Comparison of ENCODE assay signal across 1 cellular context in the genomic region with DNA sequence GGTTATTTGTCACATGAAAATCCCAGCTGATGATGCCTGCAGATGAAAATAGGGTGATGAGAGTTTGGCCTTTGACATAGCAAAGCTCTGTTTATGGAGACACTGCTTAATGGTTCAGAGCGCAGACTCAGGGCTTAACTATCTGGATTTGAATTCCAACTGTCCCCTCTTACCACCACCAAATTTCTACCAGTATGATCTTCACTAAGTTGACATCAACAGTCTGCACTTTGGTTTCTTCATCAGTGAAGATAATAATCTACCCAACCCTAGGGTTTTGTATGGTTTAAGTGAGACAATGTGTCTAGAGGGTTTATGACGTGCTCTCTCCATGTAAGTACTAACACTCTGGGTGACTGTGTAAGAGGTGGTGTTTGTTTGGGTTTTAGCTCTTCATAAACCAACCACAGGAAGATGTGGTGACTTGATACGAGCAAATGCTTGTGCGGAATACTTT.
TF ChIP-seq lines count a peak whose summit lies in the region.

No MANE protein-coding gene starts in this region.

TF ChIP-seq in GM23338, 12 proteins besides CTCF, POLR2A, EP300 and RAD21:
- TF ChIP-seq, protein P1, sequence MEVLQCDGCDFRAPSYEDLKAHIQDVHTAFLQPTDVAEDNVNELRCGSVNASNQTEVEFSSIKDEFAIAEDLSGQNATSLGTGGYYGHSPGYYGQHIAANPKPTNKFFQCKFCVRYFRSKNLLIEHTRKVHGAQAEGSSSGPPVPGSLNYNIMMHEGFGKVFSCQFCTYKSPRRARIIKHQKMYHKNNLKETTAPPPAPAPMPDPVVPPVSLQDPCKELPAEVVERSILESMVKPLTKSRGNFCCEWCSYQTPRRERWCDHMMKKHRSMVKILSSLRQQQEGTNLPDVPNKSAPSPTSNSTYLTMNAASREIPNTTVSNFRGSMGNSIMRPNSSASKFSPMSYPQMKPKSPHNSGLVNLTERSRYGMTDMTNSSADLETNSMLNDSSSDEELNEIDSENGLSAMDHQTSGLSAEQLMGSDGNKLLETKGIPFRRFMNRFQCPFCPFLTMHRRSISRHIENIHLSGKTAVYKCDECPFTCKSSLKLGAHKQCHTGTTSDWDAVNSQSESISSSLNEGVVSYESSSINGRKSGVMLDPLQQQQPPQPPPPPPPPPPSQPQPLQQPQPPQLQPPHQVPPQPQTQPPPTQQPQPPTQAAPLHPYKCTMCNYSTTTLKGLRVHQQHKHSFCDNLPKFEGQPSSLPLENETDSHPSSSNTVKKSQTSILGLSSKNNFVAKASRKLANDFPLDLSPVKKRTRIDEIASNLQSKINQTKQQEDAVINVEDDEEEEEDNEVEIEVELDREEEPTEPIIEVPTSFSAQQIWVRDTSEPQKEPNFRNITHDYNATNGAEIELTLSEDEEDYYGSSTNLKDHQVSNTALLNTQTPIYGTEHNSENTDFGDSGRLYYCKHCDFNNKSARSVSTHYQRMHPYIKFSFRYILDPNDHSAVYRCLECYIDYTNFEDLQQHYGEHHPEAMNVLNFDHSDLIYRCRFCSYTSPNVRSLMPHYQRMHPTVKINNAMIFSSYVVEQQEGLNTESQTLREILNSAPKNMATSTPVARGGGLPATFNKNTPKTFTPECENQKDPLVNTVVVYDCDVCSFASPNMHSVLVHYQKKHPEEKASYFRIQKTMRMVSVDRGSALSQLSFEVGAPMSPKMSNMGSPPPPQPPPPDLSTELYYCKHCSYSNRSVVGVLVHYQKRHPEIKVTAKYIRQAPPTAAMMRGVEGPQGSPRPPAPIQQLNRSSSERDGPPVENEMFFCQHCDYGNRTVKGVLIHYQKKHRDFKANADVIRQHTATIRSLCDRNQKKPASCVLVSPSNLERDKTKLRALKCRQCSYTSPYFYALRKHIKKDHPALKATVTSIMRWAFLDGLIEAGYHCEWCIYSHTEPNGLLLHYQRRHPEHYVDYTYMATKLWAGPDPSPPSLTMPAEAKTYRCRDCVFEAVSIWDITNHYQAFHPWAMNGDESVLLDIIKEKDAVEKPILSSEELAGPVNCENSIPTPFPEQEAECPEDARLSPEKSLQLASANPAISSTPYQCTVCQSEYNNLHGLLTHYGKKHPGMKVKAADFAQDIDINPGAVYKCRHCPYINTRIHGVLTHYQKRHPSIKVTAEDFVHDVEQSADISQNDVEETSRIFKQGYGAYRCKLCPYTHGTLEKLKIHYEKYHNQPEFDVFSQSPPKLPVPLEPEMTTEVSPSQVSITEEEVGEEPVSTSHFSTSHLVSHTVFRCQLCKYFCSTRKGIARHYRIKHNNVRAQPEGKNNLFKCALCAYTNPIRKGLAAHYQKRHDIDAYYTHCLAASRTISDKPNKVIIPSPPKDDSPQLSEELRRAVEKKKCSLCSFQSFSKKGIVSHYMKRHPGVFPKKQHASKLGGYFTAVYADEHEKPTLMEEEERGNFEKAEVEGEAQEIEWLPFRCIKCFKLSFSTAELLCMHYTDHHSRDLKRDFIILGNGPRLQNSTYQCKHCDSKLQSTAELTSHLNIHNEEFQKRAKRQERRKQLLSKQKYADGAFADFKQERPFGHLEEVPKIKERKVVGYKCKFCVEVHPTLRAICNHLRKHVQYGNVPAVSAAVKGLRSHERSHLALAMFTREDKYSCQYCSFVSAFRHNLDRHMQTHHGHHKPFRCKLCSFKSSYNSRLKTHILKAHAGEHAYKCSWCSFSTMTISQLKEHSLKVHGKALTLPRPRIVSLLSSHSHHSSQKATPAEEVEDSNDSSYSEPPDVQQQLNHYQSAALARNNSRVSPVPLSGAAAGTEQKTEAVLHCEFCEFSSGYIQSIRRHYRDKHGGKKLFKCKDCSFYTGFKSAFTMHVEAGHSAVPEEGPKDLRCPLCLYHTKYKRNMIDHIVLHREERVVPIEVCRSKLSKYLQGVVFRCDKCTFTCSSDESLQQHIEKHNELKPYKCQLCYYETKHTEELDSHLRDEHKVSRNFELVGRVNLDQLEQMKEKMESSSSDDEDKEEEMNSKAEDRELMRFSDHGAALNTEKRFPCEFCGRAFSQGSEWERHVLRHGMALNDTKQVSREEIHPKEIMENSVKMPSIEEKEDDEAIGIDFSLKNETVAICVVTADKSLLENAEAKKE (CRISPR knock-in tag; IDR thresholded peaks at IDR 0.05) = no peak
- no peak for TF ChIP-seq POLR2AphosphoS5 (IDR thresholded peaks at IDR 0.05; ENCODE audit: low read depth)
- TF ChIP-seq, protein P2, sequence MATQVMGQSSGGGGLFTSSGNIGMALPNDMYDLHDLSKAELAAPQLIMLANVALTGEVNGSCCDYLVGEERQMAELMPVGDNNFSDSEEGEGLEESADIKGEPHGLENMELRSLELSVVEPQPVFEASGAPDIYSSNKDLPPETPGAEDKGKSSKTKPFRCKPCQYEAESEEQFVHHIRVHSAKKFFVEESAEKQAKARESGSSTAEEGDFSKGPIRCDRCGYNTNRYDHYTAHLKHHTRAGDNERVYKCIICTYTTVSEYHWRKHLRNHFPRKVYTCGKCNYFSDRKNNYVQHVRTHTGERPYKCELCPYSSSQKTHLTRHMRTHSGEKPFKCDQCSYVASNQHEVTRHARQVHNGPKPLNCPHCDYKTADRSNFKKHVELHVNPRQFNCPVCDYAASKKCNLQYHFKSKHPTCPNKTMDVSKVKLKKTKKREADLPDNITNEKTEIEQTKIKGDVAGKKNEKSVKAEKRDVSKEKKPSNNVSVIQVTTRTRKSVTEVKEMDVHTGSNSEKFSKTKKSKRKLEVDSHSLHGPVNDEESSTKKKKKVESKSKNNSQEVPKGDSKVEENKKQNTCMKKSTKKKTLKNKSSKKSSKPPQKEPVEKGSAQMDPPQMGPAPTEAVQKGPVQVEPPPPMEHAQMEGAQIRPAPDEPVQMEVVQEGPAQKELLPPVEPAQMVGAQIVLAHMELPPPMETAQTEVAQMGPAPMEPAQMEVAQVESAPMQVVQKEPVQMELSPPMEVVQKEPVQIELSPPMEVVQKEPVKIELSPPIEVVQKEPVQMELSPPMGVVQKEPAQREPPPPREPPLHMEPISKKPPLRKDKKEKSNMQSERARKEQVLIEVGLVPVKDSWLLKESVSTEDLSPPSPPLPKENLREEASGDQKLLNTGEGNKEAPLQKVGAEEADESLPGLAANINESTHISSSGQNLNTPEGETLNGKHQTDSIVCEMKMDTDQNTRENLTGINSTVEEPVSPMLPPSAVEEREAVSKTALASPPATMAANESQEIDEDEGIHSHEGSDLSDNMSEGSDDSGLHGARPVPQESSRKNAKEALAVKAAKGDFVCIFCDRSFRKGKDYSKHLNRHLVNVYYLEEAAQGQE (IDR thresholded peaks at IDR 0.05; ENCODE audit: unreplicated experiment) = no peak
- no peak for TF ChIP-seq ZNF114 (CRISPR knock-in tag; IDR thresholded peaks at IDR 0.05)
- no peak for TF ChIP-seq ZNF331 (CRISPR knock-in tag; IDR thresholded peaks at IDR 0.05; ENCODE audit: low read depth)
- TF ChIP-seq EZH2 (IDR thresholded peaks at IDR 0.05; ENCODE audit: low read depth, unreplicated experiment) = no peak
- TF ChIP-seq NANOG (IDR thresholded peaks at IDR 0.05; ENCODE audit: borderline replicate concordance) = no peak
- TF ChIP-seq STAT1 (IDR thresholded peaks at IDR 0.05; ENCODE audit: unreplicated experiment) = no peak
- TF ChIP-seq, protein P3, sequence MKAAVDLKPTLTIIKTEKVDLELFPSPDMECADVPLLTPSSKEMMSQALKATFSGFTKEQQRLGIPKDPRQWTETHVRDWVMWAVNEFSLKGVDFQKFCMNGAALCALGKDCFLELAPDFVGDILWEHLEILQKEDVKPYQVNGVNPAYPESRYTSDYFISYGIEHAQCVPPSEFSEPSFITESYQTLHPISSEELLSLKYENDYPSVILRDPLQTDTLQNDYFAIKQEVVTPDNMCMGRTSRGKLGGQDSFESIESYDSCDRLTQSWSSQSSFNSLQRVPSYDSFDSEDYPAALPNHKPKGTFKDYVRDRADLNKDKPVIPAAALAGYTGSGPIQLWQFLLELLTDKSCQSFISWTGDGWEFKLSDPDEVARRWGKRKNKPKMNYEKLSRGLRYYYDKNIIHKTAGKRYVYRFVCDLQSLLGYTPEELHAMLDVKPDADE (IDR thresholded peaks at IDR 0.05) = no peak
- no peak for TF ChIP-seq EZH2phosphoT487 (IDR thresholded peaks at IDR 0.05; ENCODE audit: unreplicated experiment)
- TF ChIP-seq CREB1 (CRISPR knock-in tag; IDR thresholded peaks at IDR 0.05; ENCODE audit: low read depth) = no peak
- TF ChIP-seq JUNB (IDR thresholded peaks at IDR 0.05; ENCODE audit: unreplicated experiment) = no peak
